ENCODE assay signal across 9 cellular contexts in the genomic region with DNA sequence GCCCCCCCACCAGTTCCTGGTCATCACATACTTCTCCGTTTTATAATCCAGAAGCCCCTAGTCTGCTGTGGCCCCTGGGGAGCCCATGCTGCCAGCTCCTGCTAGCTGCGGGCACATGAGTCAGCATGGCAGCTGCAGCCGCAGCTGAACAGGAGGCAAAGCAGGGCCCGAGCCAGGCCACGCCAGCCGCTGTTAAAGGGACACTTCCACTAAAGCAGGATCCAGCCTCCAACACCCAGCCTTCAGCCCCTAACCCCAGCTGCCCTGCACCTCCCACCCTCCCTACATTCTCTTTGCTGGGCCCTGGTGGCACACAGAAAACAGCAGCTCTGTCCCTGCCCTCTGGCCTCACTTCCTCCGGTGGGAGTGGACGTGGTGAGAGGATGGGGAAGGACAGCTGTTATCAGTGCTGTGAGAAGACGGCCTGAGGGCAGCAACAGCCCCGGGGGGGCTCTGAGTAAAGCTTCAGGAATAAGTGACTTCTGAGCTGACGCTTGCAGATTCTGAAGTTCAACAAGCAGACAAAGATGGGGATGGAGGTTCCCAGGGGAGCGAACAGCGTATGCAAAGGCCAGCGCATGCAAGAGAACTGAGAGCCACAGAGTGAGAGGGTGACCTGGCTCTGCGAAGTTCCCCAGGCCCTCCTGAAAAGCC. TPM values are rescaled to one million over a fixed set of nuclear protein-coding genes. Genes with fewer than 3 reads are reported as not detected.
DNase-seq lines count a peak whose midpoint lies in the region; ATAC-seq and TF ChIP-seq lines count a peak whose summit lies in the region.
"Had no signal": no experiment of that assay in that cellular context is flagged by ENCODE, and none has a peak within 500 bp of the region (broad histone marks: within the 10 kb centered on the region; RNA-seq: fewer than 3 reads in every experiment).

No MANE protein-coding gene starts in this region.

- POLR2A ChIA-PET in activated CD8-positive, alpha-beta T cell treated with anti-CD3 and anti-CD28 coated beads for 36 hours (lab: Charles Lee): no interaction called here

- TF ChIP-seq POLR2A in heart left ventricle (IDR thresholded peaks at IDR 0.05): no peak

- no peak for ATAC-seq in activated CD8-positive, alpha-beta T cell treated with anti-CD3 and anti-CD28 coated beads for 36 hours
- ATAC-seq in heart left ventricle (peak; percentile 32 to 67 (median 57)), GM19397 (IDR thresholded peaks at IDR 0.05; ENCODE audit: unreplicated experiment) (no peak), HG02623 (IDR thresholded peaks at IDR 0.05; ENCODE audit: unreplicated experiment) (no peak)

- H3K27me3 Mint-ChIP-seq in CD14-positive monocyte (ENCODE audit: low read depth in 3 of 3): peaks cover 14 to 19% (median 17%) of the 10 kb centered on the region in 3 donors
- peaks cover 21% of the 10 kb centered on the region for H3K27me3 Mint-ChIP-seq in activated CD8-positive, alpha-beta T cell treated with anti-CD3 and anti-CD28 coated beads for 36 hours

- peaks cover 0 to 3% (median 0%) of the 10 kb centered on the region in 7 donors for H3K9me3 Mint-ChIP-seq in CD14-positive monocyte
- H3K9me3 Mint-ChIP-seq in activated CD8-positive, alpha-beta T cell treated with anti-CD3 and anti-CD28 coated beads for 36 hours: no peaks in the 10 kb centered on the region

- H3K4me3 Mint-ChIP-seq in CD14-positive monocyte: peak overlapping the region; percentile 70 to 97
- no peak overlapping the region for H3K4me3 Mint-ChIP-seq in activated CD8-positive, alpha-beta T cell treated with anti-CD3 and anti-CD28 coated beads for 36 hours

- H3K27ac ChIP-seq in heart left ventricle: no peak overlapping the region

- peak overlapping the region; percentile 11 to 60 (median 54) for H3K4me3 ChIP-seq in heart left ventricle
- H3K4me3 ChIP-seq in retinal pigment epithelial cell (ENCODE audit: low read length): peak overlapping the region; percentile 77

- no peaks in the 10 kb centered on the region for H3K36me3 Mint-ChIP-seq in CD14-positive monocyte
- H3K36me3 Mint-ChIP-seq in activated CD8-positive, alpha-beta T cell treated with anti-CD3 and anti-CD28 coated beads for 36 hours (ENCODE audit: low read depth): no peaks in the 10 kb centered on the region

- intact Hi-C loops in CD14-positive monocyte (cut with micrococcal nuclease) (loop anchor here in 1 of 2 donors (10.0 kb wide), 1 partner anchor 60 kb away; the partner anchor contains the start of gene LZTR1), heart left ventricle (cut with DNase I) (loop anchor here in 1 of 10 donors (5.0 kb wide), 1 partner anchor 33 kb away; no protein-coding TSS in a partner anchor)
- intact Hi-C loops in activated CD8-positive, alpha-beta T cell treated with anti-CD3 and anti-CD28 coated beads for 36 hours (cut with micrococcal nuclease): loop anchor here (10.0 kb wide), 1 partner anchor 50 kb away; no protein-coding TSS in a partner anchor

- DNase-seq in CD14-positive monocyte (ENCODE audit: low spot score) (no peak), HK-2 (ENCODE audit: unreplicated experiment) (peak; percentile 20), heart left ventricle (peak in 1 of 5 donors; percentile 48), retinal pigment epithelial cell (ENCODE audit: low read depth) (no peak), SW480 (ENCODE audit: low spot score) (no peak)
- DNase-seq in activated CD8-positive, alpha-beta T cell treated with anti-CD3 and anti-CD28 coated beads for 36 hours: peak; percentile 33

- CTCF ChIA-PET in activated CD8-positive, alpha-beta T cell treated with anti-CD3 and anti-CD28 coated beads for 36 hours (lab: Charles Lee): interaction anchor here (1.0 to 1.5 kb wide), 2 partner anchors 24 to 58 kb away, joined by 3 to 5 read pairs; no protein-coding TSS in a partner anchor

- 12 to 18% (median 16%) methylated on average over 13 to 15 of the region's 15 CpGs for WGBS in heart left ventricle, 4 donors

- H3K4me1 ChIP-seq in heart left ventricle: peaks cover 0 to 19% (median 7%) of the 10 kb centered on the region in 12 donors

- TF ChIP-seq CTCF in CD14-positive monocyte (IDR thresholded peaks at IDR 0.05): no peak
- no peak for TF ChIP-seq CTCF in activated CD8-positive, alpha-beta T cell treated with anti-CD3 and anti-CD28 coated beads for 36 hours (IDR thresholded peaks at IDR 0.05)
- no peak for TF ChIP-seq CTCF in heart left ventricle (IDR thresholded peaks at IDR 0.05)
- no peak for TF ChIP-seq CTCF in retinal pigment epithelial cell (conservative IDR thresholded peaks at IDR 0.05; ENCODE audit: low read depth, low read length)

- no peaks in the 10 kb centered on the region for H3K27me3 ChIP-seq in heart left ventricle

- H3K9me3 ChIP-seq in heart left ventricle: no peaks in the 10 kb centered on the region

- H3K36me3 ChIP-seq in heart left ventricle: no peaks in the 10 kb centered on the region

- peak overlapping the region; percentile 32 to 94 (median 68) for H3K27ac Mint-ChIP-seq in CD14-positive monocyte
- H3K27ac Mint-ChIP-seq in activated CD8-positive, alpha-beta T cell treated with anti-CD3 and anti-CD28 coated beads for 36 hours: no peak overlapping the region

- H3K4me1 Mint-ChIP-seq in CD14-positive monocyte: peaks cover 24% of the 10 kb centered on the region
- peaks cover 15% of the 10 kb centered on the region for H3K4me1 Mint-ChIP-seq in activated CD8-positive, alpha-beta T cell treated with anti-CD3 and anti-CD28 coated beads for 36 hours (ENCODE audit: low read depth)

RNA-seq across cellular contexts. Expression of gene LRRC74B, which starts 0.7 kb away (rescaled TPM):
- polyA plus RNA-seq in CD14-positive monocyte (not detected), heart left ventricle (not detected)
- total RNA-seq in activated CD8-positive, alpha-beta T cell treated with anti-CD3 and anti-CD28 coated beads for 36 hours: not detected
- total RNA-seq in heart left ventricle: not detected
- total RNA-seq: mononuclear cell had no signal

RNA-seq across cellular contexts. Expression of gene SLC7A4, which starts 12.7 kb away (rescaled TPM):
- not detected for polyA plus RNA-seq in CD14-positive monocyte
- not detected for total RNA-seq in activated CD8-positive, alpha-beta T cell treated with anti-CD3 and anti-CD28 coated beads for 36 hours
- total RNA-seq in heart left ventricle: 1 to 10 TPM in 1 of 9 donors, under 1 TPM in 2, not detected in 6; 0.24 to 2.8 (median 0.31) TPM
- polyA plus RNA-seq in heart left ventricle: not detected
- total RNA-seq: mononuclear cell had no signal

RNA-seq across cellular contexts. Expression of gene P2RX6, which starts 30.1 kb away (rescaled TPM):
- polyA plus RNA-seq in CD14-positive monocyte (not detected), heart left ventricle (under 1 TPM; 0.06 to 0.72 TPM)
- total RNA-seq in activated CD8-positive, alpha-beta T cell treated with anti-CD3 and anti-CD28 coated beads for 36 hours: under 1 TPM; 0.22 to 0.25 TPM
- total RNA-seq in heart left ventricle: 1 to 10 TPM in 7 of 9 donors, under 1 TPM in 2; 0.21 to 4.8 (median 1.7) TPM

RNA-seq across cellular contexts. Expression of gene THAP7, which starts 43.1 kb away (rescaled TPM):
- 10 to 100 TPM; 18.4 to 22.9 TPM for polyA plus RNA-seq in CD14-positive monocyte
- total RNA-seq in activated CD8-positive, alpha-beta T cell treated with anti-CD3 and anti-CD28 coated beads for 36 hours: 10 to 100 TPM; 23.7 to 23.8 TPM
- total RNA-seq in heart left ventricle: 10 to 100 TPM; 15.3 to 39.0 (median 17.5) TPM
- 10 to 100 TPM; 29.8 to 35.0 TPM for polyA plus RNA-seq in heart left ventricle

Comparison
In these comparisons a context has a peak if more than half of its experiments do, and no peak if none do; other contexts are left out.
1. DNase-seq: peak in HK-2 (single experiment) and activated CD8-positive, alpha-beta T cell treated with anti-CD3 and anti-CD28 coated beads for 36 hours (single experiment); none in CD14-positive monocyte (single experiment), retinal pigment epithelial cell (single experiment) and SW480 (single experiment).
2. ATAC-seq: peak in heart left ventricle (4 of 4); none in activated CD8-positive, alpha-beta T cell treated with anti-CD3 and anti-CD28 coated beads for 36 hours (single experiment), GM19397 (single experiment) and HG02623 (single experiment).